In the genomic region with DNA sequence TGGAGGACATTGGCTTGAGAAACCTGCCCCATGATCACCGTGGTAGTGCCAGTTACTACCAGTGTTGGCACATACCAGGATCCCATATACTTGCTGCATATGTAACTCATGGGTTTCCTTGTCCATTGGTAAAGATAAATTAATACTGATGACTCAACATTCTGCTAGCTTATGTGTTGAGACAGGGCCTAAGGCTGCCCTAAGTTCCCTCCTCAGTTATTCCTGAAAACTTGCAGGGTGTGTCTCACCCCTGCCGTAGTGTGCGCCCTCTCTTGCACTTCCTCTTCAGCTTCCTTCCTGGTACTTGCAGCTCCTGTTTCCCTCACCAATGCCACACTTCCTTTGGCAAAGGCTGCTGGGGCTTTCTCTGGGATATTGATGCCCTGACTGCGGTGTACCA, we compare ENCODE assay signal across 1 cellular context.
TF ChIP-seq lines count a peak whose summit lies in the region.

No MANE protein-coding gene starts in this region.

TF ChIP-seq in GM23338, 12 proteins besides CTCF, POLR2A, EP300 and RAD21:
- TF ChIP-seq, protein P1, sequence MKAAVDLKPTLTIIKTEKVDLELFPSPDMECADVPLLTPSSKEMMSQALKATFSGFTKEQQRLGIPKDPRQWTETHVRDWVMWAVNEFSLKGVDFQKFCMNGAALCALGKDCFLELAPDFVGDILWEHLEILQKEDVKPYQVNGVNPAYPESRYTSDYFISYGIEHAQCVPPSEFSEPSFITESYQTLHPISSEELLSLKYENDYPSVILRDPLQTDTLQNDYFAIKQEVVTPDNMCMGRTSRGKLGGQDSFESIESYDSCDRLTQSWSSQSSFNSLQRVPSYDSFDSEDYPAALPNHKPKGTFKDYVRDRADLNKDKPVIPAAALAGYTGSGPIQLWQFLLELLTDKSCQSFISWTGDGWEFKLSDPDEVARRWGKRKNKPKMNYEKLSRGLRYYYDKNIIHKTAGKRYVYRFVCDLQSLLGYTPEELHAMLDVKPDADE (IDR thresholded peaks at IDR 0.05), result no peak
- TF ChIP-seq CREB1 (CRISPR knock-in tag; IDR thresholded peaks at IDR 0.05; ENCODE audit: low read depth) (no peak), POLR2AphosphoS5 (IDR thresholded peaks at IDR 0.05; ENCODE audit: low read depth) (no peak), ZNF462 (CRISPR knock-in tag; IDR thresholded peaks at IDR 0.05) (no peak), ZNF114 (CRISPR knock-in tag; IDR thresholded peaks at IDR 0.05) (no peak), NANOG (IDR thresholded peaks at IDR 0.05; ENCODE audit: borderline replicate concordance) (no peak), EZH2 (IDR thresholded peaks at IDR 0.05; ENCODE audit: low read depth, unreplicated experiment) (no peak)
